ENCODE assay signal across 8 cellular contexts in the genomic region with DNA sequence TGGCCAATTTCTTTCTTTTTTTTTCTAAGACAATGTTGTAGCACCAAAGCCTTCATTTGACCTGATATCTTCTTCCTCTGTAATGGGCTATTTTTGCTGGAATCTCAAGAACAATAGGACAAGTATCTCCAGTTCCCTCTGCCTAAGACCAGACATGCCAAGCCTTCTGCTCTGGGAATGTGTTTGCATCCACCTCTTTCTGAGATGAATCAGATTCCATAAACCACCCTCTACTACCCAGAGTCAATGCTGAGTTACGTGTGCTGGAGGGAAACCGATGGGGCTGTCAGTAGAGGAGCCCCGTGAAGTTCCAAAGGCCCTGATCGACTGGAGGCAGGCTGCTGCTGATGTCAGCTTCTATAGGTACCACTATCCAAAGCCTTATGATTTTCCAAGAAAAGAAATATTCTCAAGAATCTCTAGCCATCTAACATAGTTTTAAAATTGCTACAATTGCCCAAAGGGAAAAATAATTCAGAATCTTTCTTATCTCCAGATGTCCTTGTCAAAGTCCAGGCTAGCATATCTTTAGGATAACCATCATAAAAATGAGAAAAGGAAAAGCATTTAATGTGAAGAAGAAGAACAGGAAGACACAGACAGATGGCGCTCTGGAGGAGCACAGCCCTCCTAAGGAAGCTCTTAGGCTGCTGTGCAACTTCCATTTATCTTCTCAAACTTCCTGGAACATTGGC.
DNase-seq lines count a peak whose midpoint lies in the region; ATAC-seq and TF ChIP-seq lines count a peak whose summit lies in the region.

No MANE protein-coding gene starts in this region.

- in situ Hi-C loops in transverse colon (cut with MboI; ENCODE audit: low pct_ligation_motif_present in 1 of 4, low pct_unique_long_range_greater_than_20kb in 1 of 4, low sequenced_read_pairs in 3 of 4): loop anchor here in 1 of 4 donors (25.0 kb wide), 1 partner anchor 225 kb away; no protein-coding TSS in a partner anchor

- DNase-seq in NCI-H1105 treated with DMSO at 0.1 percent for 48 hours (lab: John Stamatoyannopoulos, UW) (peak; percentile 44), NCI-H1105 (lab: John Stamatoyannopoulos, UW) (no peak), KG1 (lab: John Stamatoyannopoulos, UW) (peak; percentile 20), SK-N-DZ (ENCODE audit: low spot score) (peak; percentile 57), glomerular visceral epithelial cell (ENCODE audit: extremely low spot score) (peak; percentile 45), transverse colon (peak; percentile 11)
- no peak for DNase-seq in activated naive CD4-positive, alpha-beta T cell treated with anti-CD3 and anti-CD28 coated beads, Interleukin-2, amount 50 U/mL, for 16 hours

- TF ChIP-seq EP300 in transverse colon (IDR thresholded peaks at IDR 0.05; ENCODE audit: low read depth): no peak

- intact Hi-C loops in transverse colon (cut with DNase I; ENCODE audit: low total_unique reads): no loop called here

- no peak for TF ChIP-seq POLR2A in transverse colon (IDR thresholded peaks at IDR 0.05)

- no peak overlapping the region for H3K4me3 ChIP-seq in transverse colon

- no peaks in the 10 kb centered on the region for H3K4me1 ChIP-seq in transverse colon

- WGBS in transverse colon (ENCODE audit: low coverage in 1 of 2), 2 donors: 40% methylated on average over 5 of the region's 5 CpGs; no CpG with 5 or more reads in 1 of the 2 donors

- H3K27me3 ChIP-seq in transverse colon: peaks cover 10% of the 10 kb centered on the region

- peak in 3 of 5 experiments; percentile 35 to 44 (median 37) for TF ChIP-seq CTCF in transverse colon (IDR thresholded peaks at IDR 0.05)

- ATAC-seq in GM18873 (IDR thresholded peaks at IDR 0.05; ENCODE audit: low FRiP score, unreplicated experiment): no peak

- no peaks in the 10 kb centered on the region for H3K9me3 ChIP-seq in transverse colon

- H3K36me3 ChIP-seq in transverse colon: no peaks in the 10 kb centered on the region

- H3K27ac ChIP-seq in transverse colon: no peak overlapping the region

Comparison
In these comparisons a context has a peak if more than half of its experiments do, and no peak if none do; other contexts are left out.
1. DNase-seq: peak in NCI-H1105 treated with DMSO at 0.1 percent for 48 hours (single experiment), KG1 (single experiment), SK-N-DZ (single experiment), glomerular visceral epithelial cell (single experiment) and transverse colon (single experiment); none in NCI-H1105 (single experiment) and activated naive CD4-positive, alpha-beta T cell treated with anti-CD3 and anti-CD28 coated beads, Interleukin-2, amount 50 U/mL, for 16 hours (single experiment).